In the genomic region with DNA sequence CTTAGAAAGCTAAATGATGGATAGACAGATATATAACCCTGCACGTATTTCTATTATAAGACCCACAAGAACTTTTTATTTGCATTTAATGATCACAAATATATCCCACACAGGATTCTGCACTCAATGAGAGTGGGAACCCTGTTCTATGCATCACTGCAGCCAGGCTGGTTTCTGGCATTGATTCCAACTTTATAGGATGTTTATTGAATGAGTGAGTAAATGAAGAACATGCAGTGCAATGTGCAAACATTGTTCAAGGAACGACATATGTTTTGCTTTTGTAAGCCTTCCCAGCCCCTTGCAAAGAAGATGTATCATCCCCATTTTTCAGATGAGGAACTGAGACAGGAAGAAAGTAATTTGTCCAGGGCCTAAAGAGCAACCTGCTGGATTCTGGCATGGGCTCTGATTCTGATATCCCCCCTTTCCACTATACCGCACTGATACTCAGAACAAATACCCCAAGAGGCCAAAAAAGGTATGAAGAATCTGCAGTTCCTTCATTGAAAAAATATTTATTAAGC, we compare ENCODE assay signal across 20 cellular contexts.
DNase-seq lines count a peak whose midpoint lies in the region; ATAC-seq and TF ChIP-seq lines count a peak whose summit lies in the region.
"Had no signal": no experiment of that assay in that cellular context is flagged by ENCODE, and none has a peak within 500 bp of the region (broad histone marks: within the 10 kb centered on the region; RNA-seq: fewer than 3 reads in every experiment).

No MANE protein-coding gene starts in this region.

- H3K36me3 ChIP-seq in osteoblast (ENCODE audit: insufficient read depth, low read length): no peaks in the 10 kb centered on the region

- H3K4me2 ChIP-seq in osteoblast (ENCODE audit: insufficient read depth, low read length): no peak overlapping the region
- H3K4me2 ChIP-seq: BLaER1 treated with 17β-estradiol and CSF1 and Interleukin-3, amounts not matched to agents 10 nM and 100 nM had no signal

- no peak overlapping the region for H2AFZ ChIP-seq in osteoblast (ENCODE audit: low read length)

- H3K4me1 ChIP-seq in osteoblast (ENCODE audit: insufficient read depth, low read length): no peaks in the 10 kb centered on the region

- H3K79me2 ChIP-seq in osteoblast (ENCODE audit: insufficient read depth, low read length): no peaks in the 10 kb centered on the region

- DNase-seq in fibroblast of peridontal ligament (ENCODE audit: extremely low read depth) (peak; percentile 70), nephron progenitor cell (no peak), osteoblast (ENCODE audit: insufficient read length, low spot score, missing footprints) (no peak)
- no peak for DNase-seq in activated CD4-positive, alpha-beta T cell treated with anti-CD3 and anti-CD28 coated beads for 48 hours
- DNase-seq: CD8-positive, alpha-beta T cell; GDM1; H9; KG1; NCI-H1092 treated with DMSO at 0.1 percent for 48 hours; NCI-H2029 treated with DMSO at 0.1 percent for 48 hours; NCI-H226; NCI-H510A treated with DMSO at 0.1 percent for 48 hours; NCI-H748 treated with DMSO at 0.1 percent for 48 hours; NK-92 treated with Interleukin-12 subunit alpha and Interleukin-12 subunit beta, amount 100 ng/mL, for 24 hours had no signal

- no peak overlapping the region for H3K4me3 Mint-ChIP-seq in nephron progenitor cell
- H3K4me3 Mint-ChIP-seq: CD8-positive, alpha-beta T cell; H9 had no signal

- H3K27me3 ChIP-seq in osteoblast (ENCODE audit: insufficient read depth, low read length): no peaks in the 10 kb centered on the region
- H3K27me3 ChIP-seq: BLaER1 treated with 17β-estradiol and CSF1 and Interleukin-3, amounts not matched to agents 10 nM and 100 nM had no signal

- H4K20me1 ChIP-seq in osteoblast (ENCODE audit: insufficient read depth, low read length): no peaks in the 10 kb centered on the region
- H4K20me1 ChIP-seq: BLaER1 treated with 17β-estradiol and CSF1 and Interleukin-3, amounts not matched to agents 10 nM and 100 nM had no signal

- peak overlapping the region; percentile 11; the same call in 1 of the 2 replicates for H3K27ac ChIP-seq in C4-2B
- peak overlapping the region; percentile 45 for H3K27ac ChIP-seq in VCaP
- no peak overlapping the region for H3K27ac ChIP-seq in osteoblast (ENCODE audit: low read depth, low read length)
- H3K27ac ChIP-seq: BLaER1 treated with 17β-estradiol and CSF1 and Interleukin-3, amounts not matched to agents 10 nM and 100 nM had no signal

- TF ChIP-seq CTCF in C4-2B (conservative IDR thresholded peaks at IDR 0.05): no peak
- no peak for TF ChIP-seq CTCF in VCaP (conservative IDR thresholded peaks at IDR 0.05)
- TF ChIP-seq CTCF in nephron progenitor cell (IDR thresholded peaks at IDR 0.05): no peak
- no peak for TF ChIP-seq CTCF in osteoblast (IDR thresholded peaks at IDR 0.05; ENCODE audit: extremely low read depth, low read depth, low read length)

- peaks cover 12% of the 10 kb centered on the region for H3K27me3 Mint-ChIP-seq in nephron progenitor cell (ENCODE audit: low read depth, poor library complexity)

- no peak overlapping the region for H3K4me3 ChIP-seq in osteoblast (ENCODE audit: insufficient read depth, low read length)
- H3K4me3 ChIP-seq: BLaER1 treated with 17β-estradiol and CSF1 and Interleukin-3, amounts not matched to agents 10 nM and 100 nM had no signal

- H3K9me3 ChIP-seq in osteoblast (ENCODE audit: low read depth, low read length): no peaks in the 10 kb centered on the region

- peaks cover 13% of the 10 kb centered on the region for H3K36me3 Mint-ChIP-seq in nephron progenitor cell (ENCODE audit: low read depth)
- H3K36me3 Mint-ChIP-seq: CD8-positive, alpha-beta T cell had no signal

- H3K27ac Mint-ChIP-seq in nephron progenitor cell: no peak overlapping the region
- H3K27ac Mint-ChIP-seq: CD8-positive, alpha-beta T cell had no signal

- H3K9me3 Mint-ChIP-seq in nephron progenitor cell: peaks cover 19% of the 10 kb centered on the region

- H3K4me1 Mint-ChIP-seq in nephron progenitor cell: no peaks in the 10 kb centered on the region
- H3K4me1 Mint-ChIP-seq: H9 had no signal

- ATAC-seq in GM19397 (IDR thresholded peaks at IDR 0.05; ENCODE audit: unreplicated experiment): no peak
- ATAC-seq: CD8-positive, alpha-beta T cell; Panc1; SK-N-SH treated with all-trans-retinoic acid at 6 μM for 48 hours had no signal
